In genomic region chr9:98615633-98616032, GRCh38 we compare ENCODE assay signal across 1 cellular context.
TF ChIP-seq lines count a peak whose summit lies in the region.

No MANE protein-coding gene starts in this region.

TF ChIP-seq in IMR-90, 13 proteins besides CTCF, POLR2A, EP300 and RAD21 (continued from another document):
- TF ChIP-seq, protein P1, sequence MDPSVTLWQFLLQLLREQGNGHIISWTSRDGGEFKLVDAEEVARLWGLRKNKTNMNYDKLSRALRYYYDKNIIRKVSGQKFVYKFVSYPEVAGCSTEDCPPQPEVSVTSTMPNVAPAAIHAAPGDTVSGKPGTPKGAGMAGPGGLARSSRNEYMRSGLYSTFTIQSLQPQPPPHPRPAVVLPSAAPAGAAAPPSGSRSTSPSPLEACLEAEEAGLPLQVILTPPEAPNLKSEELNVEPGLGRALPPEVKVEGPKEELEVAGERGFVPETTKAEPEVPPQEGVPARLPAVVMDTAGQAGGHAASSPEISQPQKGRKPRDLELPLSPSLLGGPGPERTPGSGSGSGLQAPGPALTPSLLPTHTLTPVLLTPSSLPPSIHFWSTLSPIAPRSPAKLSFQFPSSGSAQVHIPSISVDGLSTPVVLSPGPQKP (IDR thresholded peaks at IDR 0.05; ENCODE audit: borderline replicate concordance, low read depth, low read length), result no peak
- TF ChIP-seq MAZ (IDR thresholded peaks at IDR 0.05; ENCODE audit: borderline replicate concordance, low read depth, low read length) (no peak), BHLHE40 (IDR thresholded peaks at IDR 0.05; ENCODE audit: low read depth, low read length) (no peak), RFX5 (IDR thresholded peaks at IDR 0.05; ENCODE audit: low read depth, low read length) (no peak), CHD1 (IDR thresholded peaks at IDR 0.05; ENCODE audit: low read depth, low read length) (no peak), NFE2L2 (IDR thresholded peaks at IDR 0.05; ENCODE audit: low read depth, low read length) (no peak), FOS (IDR thresholded peaks at IDR 0.05; ENCODE audit: low read depth, low read length) (no peak), SMC3 (IDR thresholded peaks at IDR 0.05; ENCODE audit: low read depth, low read length) (no peak), RCOR1 (IDR thresholded peaks at IDR 0.05; ENCODE audit: insufficient replicate concordance, low read length) (no peak), CEBPB (IDR thresholded peaks at IDR 0.05; ENCODE audit: low read depth, low read length) (no peak), MXI1 (IDR thresholded peaks at IDR 0.05; ENCODE audit: borderline replicate concordance, low read depth, low read length) (no peak)
- TF ChIP-seq, protein P2, sequence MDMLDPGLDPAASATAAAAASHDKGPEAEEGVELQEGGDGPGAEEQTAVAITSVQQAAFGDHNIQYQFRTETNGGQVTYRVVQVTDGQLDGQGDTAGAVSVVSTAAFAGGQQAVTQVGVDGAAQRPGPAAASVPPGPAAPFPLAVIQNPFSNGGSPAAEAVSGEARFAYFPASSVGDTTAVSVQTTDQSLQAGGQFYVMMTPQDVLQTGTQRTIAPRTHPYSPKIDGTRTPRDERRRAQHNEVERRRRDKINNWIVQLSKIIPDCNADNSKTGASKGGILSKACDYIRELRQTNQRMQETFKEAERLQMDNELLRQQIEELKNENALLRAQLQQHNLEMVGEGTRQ (IDR thresholded peaks at IDR 0.05; ENCODE audit: low read depth, low read length), result no peak
